In the genomic region with DNA sequence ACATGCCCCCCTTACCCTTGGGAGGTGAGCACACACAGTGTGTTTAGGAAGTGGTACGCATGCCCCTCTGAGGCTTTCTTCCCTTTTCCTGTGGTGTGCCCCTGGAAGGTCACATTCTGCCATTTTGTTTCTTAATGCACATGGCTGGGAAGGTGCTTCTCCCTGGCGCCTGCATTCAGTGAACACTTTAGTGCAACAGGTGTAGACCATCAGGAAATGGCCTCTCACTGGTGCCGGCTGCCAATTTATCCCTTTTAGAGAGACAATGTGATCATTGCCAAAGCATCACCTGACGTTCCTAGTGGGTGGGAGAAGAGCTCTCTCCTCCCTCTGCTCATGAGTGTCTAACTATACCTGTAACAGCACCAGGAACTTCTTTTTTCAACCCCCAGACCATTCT, we compare ENCODE assay signal across 22 cellular contexts.
"Had no signal": no experiment of that assay in that cellular context is flagged by ENCODE, and none has a peak within 500 bp of the region (broad histone marks: within the 10 kb centered on the region; RNA-seq: fewer than 3 reads in every experiment).

No MANE protein-coding gene starts in this region.

- ATAC-seq: activated CD8-positive, alpha-beta memory T cell treated with anti-CD3 and anti-CD28 coated beads, Interleukin-2, amount 10 ng/mL, durations not matched to agents 7 days and 5 days; WTC11 had no signal

- DNase-seq: activated CD4-positive, alpha-beta T cell treated with anti-CD3 and anti-CD28 coated beads for 48 hours; activated CD4-positive, alpha-beta T cell treated with anti-CD3 and anti-CD28 coated beads, Interleukin-2, amount 50 U/mL, for 4 hours; activated CD4-positive, CD25-positive, alpha-beta regulatory T cell treated with anti-CD3 and anti-CD28 coated beads, Interleukin-2, amount 50 U/mL, for 72 hours; activated CD8-positive, alpha-beta memory T cell treated with anti-CD3 and anti-CD28 coated beads, Interleukin-2, amount 10 ng/mL, durations not matched to agents 7 days and 5 days; activated gamma-delta T cell treated with Interleukin-2 at 50 U/mL for 16 hours; activated naive CD4-positive, alpha-beta T cell treated with anti-CD3 and anti-CD28 coated beads, Interleukin-2, amount 10 ng/mL, durations not matched to agents 7 days and 5 days; activated naive CD8-positive, alpha-beta T cell treated with anti-CD3 and anti-CD28 coated beads for 36 hours; activated T-cell treated with anti-CD3 and anti-CD28 coated beads, Interleukin-2, amount 50 U/mL, for 24 hours; brain microvascular endothelial cell; cerebellar nuclear complex; IMR-90; Kasumi-1; KBM-7; NCI-H187 treated with DMSO at 0.1 percent for 48 hours; NCI-H446; NCI-H524; NCI-H82; SHP77 had no signal

- H3K27me3 ChIP-seq: brain microvascular endothelial cell, cardiac muscle cell, Peyer's patch had no signal

- H3K27ac ChIP-seq: brain microvascular endothelial cell, cardiac muscle cell, Peyer's patch, RWPE1 had no signal

- H3K4me3 ChIP-seq: cardiac muscle cell, Peyer's patch had no signal

- H3K36me3 ChIP-seq: brain microvascular endothelial cell, cardiac muscle cell, Peyer's patch had no signal

- H3K4me1 ChIP-seq: Peyer's patch had no signal
